In genomic region chr3:65575376-65575840, GRCh38 we compare ENCODE assay signal across 17 cellular contexts.
DNase-seq lines count a peak whose midpoint lies in the region; ATAC-seq, FAIRE-seq and TF ChIP-seq lines count a peak whose summit lies in the region.
"Had no signal": no experiment of that assay in that cellular context is flagged by ENCODE, and none has a peak within 500 bp of the region (broad histone marks: within the 10 kb centered on the region; RNA-seq: fewer than 3 reads in every experiment).

No MANE protein-coding gene starts in this region.

- no peak for FAIRE-seq in A549 (lab: Jason Lieb, UNC)

- DNase-seq in A549 (ENCODE audit: low read depth in 1 of 2, low spot score in 1 of 2) (peak in 1 of 2 experiments; percentile 40), HFF-Myc (ENCODE audit: extremely low read depth, low read depth) (peak; percentile 33), WTC11 (ENCODE audit: low spot score) (no peak), foreskin fibroblast (peak; percentile 85 to 92), OCI-LY7 (ENCODE audit: low spot score) (no peak), Right ventricle myocardium superior (no peak), tibial nerve (ENCODE audit: low spot score in 2 of 2) (no peak), ecto neural progenitor cell (ENCODE audit: low spot score) (no peak)
- DNase-seq: activated T-cell treated with anti-CD3 and anti-CD28 coated beads, Interleukin-2, amount 50 U/mL, for 48 hours; GOT3; pancreas; SIG-M5; stimulated activated CD4-positive, alpha-beta T cell treated with anti-CD3 and anti-CD28 coated beads, Interleukin-4, amount 100 ng/mL, for 1 hour; substantia nigra had no signal

- intact Hi-C loops in OCI-LY7 (cut with micrococcal nuclease; ENCODE audit: unreplicated experiment) (no loop called here), Right ventricle myocardium superior (cut with DNase I) (no loop called here)

- H3K36me3 ChIP-seq in OCI-LY7 (ENCODE audit: insufficient read depth, low read length), result no peaks in the 10 kb centered on the region
- H3K36me3 ChIP-seq in tibial nerve, result no peaks in the 10 kb centered on the region
- H3K36me3 ChIP-seq: pancreas had no signal

- TF ChIP-seq EP300 in A549 (IDR thresholded peaks at IDR 0.05) (no peak), tibial nerve (IDR thresholded peaks at IDR 0.05) (no peak)

- no TSS peak for BruUV-seq in OCI-LY7 (replicated peaks; lab: Mats Ljungman, UMichigan)

- TF ChIP-seq POLR2A in A549 (IDR thresholded peaks at IDR 0.05; ENCODE audit: low read length) (no peak), tibial nerve (IDR thresholded peaks at IDR 0.05) (no peak)

- H3K4me1 Mint-ChIP-seq in WTC11, result peaks cover 22% of the 10 kb centered on the region
- H3K4me1 Mint-ChIP-seq: B cell, memory B cell had no signal

- H3K27ac ChIP-seq in A549 (no peak overlapping the region), OCI-LY7 (ENCODE audit: low read depth, low read length, poor library complexity, severe bottlenecking) (no peak overlapping the region), tibial nerve (no peak overlapping the region)
- H3K27ac ChIP-seq: pancreas had no signal

- H3K36me3 Mint-ChIP-seq in WTC11, result peaks cover 3% of the 10 kb centered on the region; the same call in 1 of the 2 replicates
- H3K36me3 Mint-ChIP-seq: memory B cell had no signal

- H2AFZ ChIP-seq in OCI-LY7 (ENCODE audit: low read length), result no peak overlapping the region

- 3% methylated on average over 1 of the region's 1 CpG for WGBS in A549 (ENCODE audit: missing lambda C conversion rate)
- 58 to 65% methylated on average over 1 of the region's 1 CpG for WGBS in tibial nerve, 2 donors

- TF ChIP-seq CTCF in A549 (IDR thresholded peaks at IDR 0.05) (no peak), HFF-Myc (IDR thresholded peaks at IDR 0.05; ENCODE audit: low read depth, low read length, missing control alignments) (no peak), WTC11 (IDR thresholded peaks at IDR 0.05) (no peak), foreskin fibroblast (IDR thresholded peaks at IDR 0.05; ENCODE audit: low read depth, low read length) (no peak), OCI-LY7 (conservative IDR thresholded peaks at IDR 0.05; ENCODE audit: low read length) (no peak), tibial nerve (IDR thresholded peaks at IDR 0.05) (no peak)

- H3K4me2 ChIP-seq in A549 (peak overlapping the region; percentile 32; the same call in 2 of the 3 replicates), OCI-LY7 (ENCODE audit: low read length) (no peak overlapping the region)

- H3K9me2 ChIP-seq in OCI-LY7 (ENCODE audit: insufficient read depth, low read length), result no peaks in the 10 kb centered on the region

- no peak for TF ChIP-seq RAD21 in A549 (conservative IDR thresholded peaks at IDR 0.05 in 1 of 2, IDR thresholded peaks at IDR 0.05 in 1 of 2)

- peak; percentile 43 to 76; a peak in 4 of 6 replicates for ATAC-seq in A549
- ATAC-seq in WTC11, result no peak
- no peak for ATAC-seq in Right ventricle myocardium superior (ENCODE audit: poor library complexity)
- ATAC-seq: activated CD4-positive, CD25-positive, alpha-beta regulatory T cell treated with anti-CD3 and anti-CD28 coated beads, Interleukin-2, amount 50 U/mL, for 24 hours had no signal

- H3K9me3 Mint-ChIP-seq in WTC11, result peaks cover 11% of the 10 kb centered on the region

- CTCF ChIA-PET in A549 (lab: Yijun Ruan, JAX) (no interaction called here), WTC11 (lab: Charles Lee) (interaction anchor here (1.1 to 1.2 kb wide), 2 partner anchors 12 to 23 kb away, joined by 3 read pairs; no protein-coding TSS in a partner anchor), OCI-LY7 (lab: Charles Lee; ENCODE audit: unreplicated experiment) (no interaction called here)

- H3K27me3 Mint-ChIP-seq in WTC11 (ENCODE audit: low read depth), result no peaks in the 10 kb centered on the region
- H3K27me3 Mint-ChIP-seq: B cell, memory B cell had no signal

- no peak overlapping the region for H3K4me3 Mint-ChIP-seq in WTC11
- H3K4me3 Mint-ChIP-seq: B cell, memory B cell had no signal

- H3K79me2 ChIP-seq in OCI-LY7 (ENCODE audit: insufficient read depth, low read depth, low read length), result no peaks in the 10 kb centered on the region

- POLR2A ChIA-PET in A549 (lab: Yijun Ruan, JAX) (no interaction called here), WTC11 (lab: Charles Lee) (no interaction called here), OCI-LY7 (lab: Charles Lee) (interaction anchor here (0.8 kb wide), 1 partner anchor 17 kb away, joined by 4 read pairs; no protein-coding TSS in a partner anchor)

- H3K4me1 ChIP-seq in A549, result peaks cover 26% of the 10 kb centered on the region
- no peaks in the 10 kb centered on the region for H3K4me1 ChIP-seq in OCI-LY7 (ENCODE audit: insufficient read depth, low read length, poor library complexity, severe bottlenecking)
- peaks cover 0 to 17% (median 0%) of the 10 kb centered on the region in 4 donors for H3K4me1 ChIP-seq in tibial nerve
- H3K4me1 ChIP-seq: pancreas had no signal

- H3K27ac Mint-ChIP-seq in WTC11, result peak overlapping the region; percentile 41
- H3K27ac Mint-ChIP-seq: B cell, memory B cell had no signal

- no peaks in the 10 kb centered on the region for H4K20me1 ChIP-seq in OCI-LY7 (ENCODE audit: insufficient read depth, low read length)

- H3K27me3 ChIP-seq in tibial nerve, result no peaks in the 10 kb centered on the region
- H3K27me3 ChIP-seq: pancreas had no signal

- H3K4me3 ChIP-seq in A549 (no peak overlapping the region), HFF-Myc (replicated peaks; ENCODE audit: low read depth, low read length) (no peak overlapping the region), foreskin fibroblast (ENCODE audit: low read depth in 1 of 2, low read length in 2 of 2) (no peak overlapping the region), OCI-LY7 (ENCODE audit: low read depth, low read length, poor library complexity, severe bottlenecking) (no peak overlapping the region), tibial nerve (no peak overlapping the region)
- H3K4me3 ChIP-seq: pancreas had no signal

- no peaks in the 10 kb centered on the region for H3K9me3 ChIP-seq in A549
- no peaks in the 10 kb centered on the region for H3K9me3 ChIP-seq in OCI-LY7 (ENCODE audit: low read length)
- H3K9me3 ChIP-seq in tibial nerve, result peaks cover 0 to 13% (median 0%) of the 10 kb centered on the region in 4 donors
- H3K9me3 ChIP-seq: pancreas had no signal

TF ChIP-seq in A549, 52 proteins besides CTCF, POLR2A, EP300 and RAD21:
- TF ChIP-seq FOSL2 (IDR thresholded peaks at IDR 0.05), result no peak
- TF ChIP-seq FOSL2 (CRISPR knock-in tag; IDR thresholded peaks at IDR 0.05), result peak; percentile 26; the same call in 1 of the 2 replicates
- no peak for TF ChIP-seq KDM5A (IDR thresholded peaks at IDR 0.05)
- TF ChIP-seq CEBPB (IDR thresholded peaks at IDR 0.05), result peak; percentile 31 to 62; a peak in 3 of 4 replicates
- no peak for TF ChIP-seq HDAC2 (IDR thresholded peaks at IDR 0.05)
- peak; percentile 23; the same call in 1 of the 2 replicates for TF ChIP-seq USF2 (IDR thresholded peaks at IDR 0.05)
TF ChIP-seq in A549: peak in this region for 3.

TF ChIP-seq in WTC11, 78 proteins besides CTCF, POLR2A, EP300 and RAD21 (continues in another document):
- TF ChIP-seq E2F4 (CRISPR knock-in tag; IDR thresholded peaks at IDR 0.05; ENCODE audit: borderline replicate concordance, low read depth) (no peak), FOXJ3 (CRISPR knock-in tag; IDR thresholded peaks at IDR 0.05; ENCODE audit: borderline replicate concordance) (no peak), ATF3 (CRISPR knock-in tag; conservative IDR thresholded peaks at IDR 0.05) (no peak), IRF2 (CRISPR knock-in tag; IDR thresholded peaks at IDR 0.05; ENCODE audit: borderline replicate concordance, low read depth) (no peak), OVOL2 (CRISPR knock-in tag; IDR thresholded peaks at IDR 0.05; ENCODE audit: borderline replicate concordance) (no peak), ZBTB21 (CRISPR knock-in tag; IDR thresholded peaks at IDR 0.05; ENCODE audit: borderline replicate concordance) (no peak), HMGXB4 (CRISPR knock-in tag; IDR thresholded peaks at IDR 0.05) (no peak)

Comparison
In these comparisons a context has a peak if more than half of its experiments do, and no peak if none do; other contexts are left out.
1. ATAC-seq: peak in A549 (2 of 2); none in WTC11 (single experiment) and Right ventricle myocardium superior (single experiment).
2. DNase-seq: peak in HFF-Myc (single experiment) and foreskin fibroblast (2 of 2); none in WTC11 (single experiment), OCI-LY7 (single experiment), Right ventricle myocardium superior (single experiment), tibial nerve (0 of 2) and ecto neural progenitor cell (single experiment).
3. Of the 8 proteins assayed by ChIP-seq in both WTC11 and A549: peak only in WTC11: none; only in A549: USF2; in both: none; in neither: 7.